8 cellular contexts compared by ENCODE assay signal in the genomic region with DNA sequence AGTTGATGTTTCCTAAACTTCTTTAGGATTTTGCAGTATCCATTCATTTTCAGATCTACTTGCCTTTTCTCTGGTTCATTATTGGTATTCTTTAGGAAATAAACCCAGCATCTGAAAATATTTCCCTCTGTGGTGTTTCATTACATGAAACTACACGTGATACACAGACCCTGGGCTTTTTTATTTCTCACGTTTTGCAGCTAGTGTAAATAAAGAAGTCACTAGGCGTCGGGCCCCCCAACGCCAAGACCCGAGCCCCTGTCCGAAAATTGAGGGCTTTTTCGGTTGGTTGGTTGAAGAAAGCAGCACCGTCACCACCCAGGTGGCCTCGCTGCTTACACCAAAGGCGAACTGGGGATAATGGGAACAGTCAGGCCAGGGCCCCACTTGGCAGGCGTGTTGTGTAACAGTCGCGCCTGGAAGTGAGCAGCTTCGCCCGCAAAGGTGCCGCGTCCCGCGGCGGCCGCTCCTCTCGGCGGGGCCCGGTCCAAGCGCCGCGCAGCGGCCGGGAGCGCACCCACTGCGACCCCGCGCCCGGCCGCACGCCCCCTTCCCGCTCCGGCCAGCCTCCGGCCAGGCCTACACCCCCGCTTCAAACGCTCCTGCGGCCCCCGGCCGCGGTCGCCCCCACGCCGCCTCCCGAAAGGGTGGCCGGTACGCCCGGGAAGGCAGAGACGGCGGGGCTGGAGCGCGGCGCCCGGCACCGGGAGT. TPM values are rescaled to one million over a fixed set of nuclear protein-coding genes. Genes with fewer than 3 reads are reported as not detected.
DNase-seq lines count a peak whose midpoint lies in the region; ATAC-seq and TF ChIP-seq lines count a peak whose summit lies in the region.

No MANE protein-coding gene starts in this region.

- peak in 1 of 2 donors; percentile 38 for TF ChIP-seq POLR2A in heart left ventricle (IDR thresholded peaks at IDR 0.05)
- no peak for TF ChIP-seq POLR2A in ovary (IDR thresholded peaks at IDR 0.05)

- intact Hi-C loops in heart left ventricle (cut with DNase I) (loop anchor here (1.0 to 10.0 kb wide), 17 partner anchors 49 to 226 kb away; a partner anchor contains a TSS), ovary (cut with DNase I) (loop anchor here (5.0 to 10.0 kb wide), 4 partner anchors 51 to 187 kb away; a partner anchor contains a TSS), aorta (cut with DNase I) (loop anchor here (5.0 to 10.0 kb wide), 5 partner anchors 54 to 143 kb away; a partner anchor contains a TSS)

- peak; percentile 64 for DNase-seq in BE2C
- DNase-seq in HFF-Myc (ENCODE audit: extremely low read depth, low read depth) = no peak
- DNase-seq in adipocyte (ENCODE audit: low read depth) = peak; percentile 78
- peak; percentile 68 to 86 (median 82) for DNase-seq in heart left ventricle
- peak; percentile 67 to 84 (median 77) for DNase-seq in ovary
- DNase-seq in aorta = peak; percentile 81 to 88
- no peak for DNase-seq in SHP77 treated with DMSO at 0.1 percent for 48 hours (lab: John Stamatoyannopoulos, UW)

- 0 to 1% (median 0%) methylated on average over 15 to 60 of the region's 60 CpGs for WGBS in heart left ventricle, 4 donors
- 0 to 1% (median 0%) methylated on average over 49 to 60 of the region's 60 CpGs for WGBS in ovary, 3 donors
- WGBS in aorta, 2 donors = 1% methylated on average over 23 to 60 of the region's 60 CpGs

- H3K9me3 ChIP-seq in BE2C (no peaks in the 10 kb centered on the region), adipocyte (ENCODE audit: control insufficient read depth, low read length) (no peaks in the 10 kb centered on the region), heart left ventricle (no peaks in the 10 kb centered on the region), ovary (no peaks in the 10 kb centered on the region), aorta (ENCODE audit: control insufficient read depth, low read length) (no peaks in the 10 kb centered on the region)

- TF ChIP-seq EP300 in ovary (IDR thresholded peaks at IDR 0.05) = no peak

- H3K4me3 ChIP-seq in BE2C (ENCODE audit: low read depth, low read length) (peak overlapping the region; percentile 94), HFF-Myc (replicated peaks; ENCODE audit: low read depth, low read length) (peak overlapping the region; percentile 77), adipocyte (ENCODE audit: low read length) (peak overlapping the region; percentile 86), heart left ventricle (peak overlapping the region; percentile 50 to 95 (median 75)), ovary (peak overlapping the region; percentile 52), aorta (ENCODE audit: low read length in 2 of 2) (peak overlapping the region; percentile 70 to 100)

- H3K27me3 ChIP-seq in BE2C = no peaks in the 10 kb centered on the region
- no peaks in the 10 kb centered on the region for H3K27me3 ChIP-seq in adipocyte (replicated peaks; ENCODE audit: control insufficient read depth, insufficient read depth, low read length)
- H3K27me3 ChIP-seq in heart left ventricle = no peaks in the 10 kb centered on the region
- H3K27me3 ChIP-seq in ovary = no peaks in the 10 kb centered on the region
- H3K27me3 ChIP-seq in aorta (ENCODE audit: control insufficient read depth in 1 of 2, insufficient read depth in 2 of 2, low read length in 1 of 2) = no peaks in the 10 kb centered on the region

- ATAC-seq in SK-N-SH treated with all-trans-retinoic acid at 6 μM for 48 hours (peak; percentile 11), heart left ventricle (peak; percentile 30 to 57 (median 48)), aorta (ENCODE audit: low FRiP score) (peak; percentile 66)

- H3K4me1 ChIP-seq in BE2C (peaks cover 10% of the 10 kb centered on the region; the same call in 1 of the 2 replicates), adipocyte (ENCODE audit: control insufficient read depth, insufficient read depth, low read length) (peaks cover 9% of the 10 kb centered on the region), heart left ventricle (peaks cover 0 to 37% (median 31%) of the 10 kb centered on the region in 12 donors), ovary (ENCODE audit: insufficient read depth) (no peaks in the 10 kb centered on the region), aorta (ENCODE audit: control insufficient read depth in 1 of 2, insufficient read depth in 2 of 2, low read length in 2 of 2) (peaks cover 3% of the 10 kb centered on the region in 2 donors)

- H3K27ac ChIP-seq in heart left ventricle (peak overlapping the region; percentile 97 to 100 (median 99)), ovary (peak overlapping the region; percentile 99 to 100), aorta (ENCODE audit: low read depth in 1 of 2, low read length in 2 of 2) (peak overlapping the region; percentile 99 to 100)

- TF ChIP-seq CTCF in BE2C (IDR thresholded peaks at IDR 0.05; ENCODE audit: low read depth, low read length) (no peak), HFF-Myc (IDR thresholded peaks at IDR 0.05; ENCODE audit: low read depth, low read length, missing control alignments) (no peak), heart left ventricle (IDR thresholded peaks at IDR 0.05) (peak in 4 of 12 donors; percentile 7 to 30 (median 22)), ovary (IDR thresholded peaks at IDR 0.05) (peak in 1 of 3 donors; percentile 21)

- peak overlapping the region; percentile 85 for H3K9ac ChIP-seq in adipocyte (ENCODE audit: low read length)

- H3K36me3 ChIP-seq in BE2C (peaks cover 4% of the 10 kb centered on the region; the same call in 1 of the 2 replicates), adipocyte (ENCODE audit: control insufficient read depth, insufficient read depth, low read length, severe bottlenecking) (no peaks in the 10 kb centered on the region), heart left ventricle (peaks cover 0 to 3% (median 0%) of the 10 kb centered on the region in 9 donors), ovary (no peaks in the 10 kb centered on the region), aorta (ENCODE audit: control insufficient read depth in 1 of 2, insufficient read depth in 2 of 2, low read length in 1 of 2) (no peaks in the 10 kb centered on the region)

TF ChIP-seq in SK-N-SH treated with all-trans-retinoic acid at 6 μM for 48 hours, 23 proteins besides CTCF, POLR2A, EP300 and RAD21 (continues in another document):
- TF ChIP-seq ZNF8 (CRISPR knock-in tag; IDR thresholded peaks at IDR 0.05) (no peak), GLIS3 (CRISPR knock-in tag; IDR thresholded peaks at IDR 0.05) (no peak), ZNF565 (CRISPR knock-in tag; conservative IDR thresholded peaks at IDR 0.05; ENCODE audit: low read depth) (no peak), ZNF70 (CRISPR knock-in tag; IDR thresholded peaks at IDR 0.05) (no peak), TOX (CRISPR knock-in tag; IDR thresholded peaks at IDR 0.05; ENCODE audit: borderline replicate concordance) (no peak), OSR1 (CRISPR knock-in tag; IDR thresholded peaks at IDR 0.05) (no peak), TCF4 (CRISPR knock-in tag; IDR thresholded peaks at IDR 0.05; ENCODE audit: borderline replicate concordance) (no peak), ZC3H10 (CRISPR knock-in tag; IDR thresholded peaks at IDR 0.05) (no peak), ZFP30 (CRISPR knock-in tag; IDR thresholded peaks at IDR 0.05) (no peak)
- TF ChIP-seq, protein P1, sequence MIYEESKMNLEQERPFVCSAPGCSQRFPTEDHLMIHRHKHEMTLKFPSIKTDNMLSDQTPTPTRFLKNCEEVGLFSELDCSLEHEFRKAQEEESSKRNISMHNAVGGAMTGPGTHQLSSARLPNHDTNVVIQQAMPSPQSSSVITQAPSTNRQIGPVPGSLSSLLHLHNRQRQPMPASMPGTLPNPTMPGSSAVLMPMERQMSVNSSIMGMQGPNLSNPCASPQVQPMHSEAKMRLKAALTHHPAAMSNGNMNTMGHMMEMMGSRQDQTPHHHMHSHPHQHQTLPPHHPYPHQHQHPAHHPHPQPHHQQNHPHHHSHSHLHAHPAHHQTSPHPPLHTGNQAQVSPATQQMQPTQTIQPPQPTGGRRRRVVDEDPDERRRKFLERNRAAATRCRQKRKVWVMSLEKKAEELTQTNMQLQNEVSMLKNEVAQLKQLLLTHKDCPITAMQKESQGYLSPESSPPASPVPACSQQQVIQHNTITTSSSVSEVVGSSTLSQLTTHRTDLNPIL (CRISPR knock-in tag; IDR thresholded peaks at IDR 0.05; ENCODE audit: low read depth) = no peak
- TF ChIP-seq, protein P2, sequence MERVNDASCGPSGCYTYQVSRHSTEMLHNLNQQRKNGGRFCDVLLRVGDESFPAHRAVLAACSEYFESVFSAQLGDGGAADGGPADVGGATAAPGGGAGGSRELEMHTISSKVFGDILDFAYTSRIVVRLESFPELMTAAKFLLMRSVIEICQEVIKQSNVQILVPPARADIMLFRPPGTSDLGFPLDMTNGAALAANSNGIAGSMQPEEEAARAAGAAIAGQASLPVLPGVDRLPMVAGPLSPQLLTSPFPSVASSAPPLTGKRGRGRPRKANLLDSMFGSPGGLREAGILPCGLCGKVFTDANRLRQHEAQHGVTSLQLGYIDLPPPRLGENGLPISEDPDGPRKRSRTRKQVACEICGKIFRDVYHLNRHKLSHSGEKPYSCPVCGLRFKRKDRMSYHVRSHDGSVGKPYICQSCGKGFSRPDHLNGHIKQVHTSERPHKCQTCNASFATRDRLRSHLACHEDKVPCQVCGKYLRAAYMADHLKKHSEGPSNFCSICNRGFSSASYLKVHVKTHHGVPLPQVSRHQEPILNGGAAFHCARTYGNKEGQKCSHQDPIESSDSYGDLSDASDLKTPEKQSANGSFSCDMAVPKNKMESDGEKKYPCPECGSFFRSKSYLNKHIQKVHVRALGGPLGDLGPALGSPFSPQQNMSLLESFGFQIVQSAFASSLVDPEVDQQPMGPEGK (CRISPR knock-in tag; IDR thresholded peaks at IDR 0.05; ENCODE audit: borderline replicate concordance) = no peak

RNA-seq across cellular contexts. Expression of a gene that starts 1.2 kb away (rescaled TPM):
- 16.4 TPM for polyA plus RNA-seq in BE2C (2012; ENCODE audit: insufficient read depth, insufficient read length, low read depth)
- 10 to 100 TPM in 8 of 9 donors, 1 to 10 TPM in 1; 9.7 to 24.7 (median 15.5) TPM for total RNA-seq in heart left ventricle
- 10 to 100 TPM in 1 of 2 donors, 1 to 10 TPM in 1; 2.5 to 10.4 TPM for polyA plus RNA-seq in heart left ventricle
- 10 to 100 TPM; 17.8 to 35.5 (median 27.3) TPM for total RNA-seq in ovary
- polyA plus RNA-seq in ovary = 10 to 100 TPM; 12.5 to 54.0 TPM
- 10 to 100 TPM; 22.0 to 27.4 TPM for total RNA-seq in aorta
- polyA plus RNA-seq in aorta = 10 to 100 TPM in 1 of 2 donors, 1 to 10 TPM in 1; 3.1 to 13.1 TPM

RNA-seq across cellular contexts. Expression of a gene that starts 50.2 kb away (rescaled TPM):
- polyA plus RNA-seq in BE2C (2012; ENCODE audit: insufficient read depth, insufficient read length, low read depth) = 4.8 TPM
- total RNA-seq in heart left ventricle (10 to 100 TPM; 15.5 to 30.0 (median 19.9) TPM), ovary (10 to 100 TPM; 23.7 to 46.6 (median 38.2) TPM), aorta (10 to 100 TPM; 31.2 to 42.5 TPM)
- polyA plus RNA-seq in heart left ventricle (10 to 100 TPM in 1 of 2 donors, 1 to 10 TPM in 1; 8.8 to 15.6 TPM), ovary (10 to 100 TPM; 34.7 to 58.9 TPM), aorta (10 to 100 TPM; 26.6 to 47.1 TPM)

Comparison
In these comparisons a context has a peak if more than half of its experiments do, and no peak if none do; other contexts are left out.
1. DNase-seq: peak in BE2C (single experiment), adipocyte (single experiment), heart left ventricle (5 of 5), ovary (5 of 5) and aorta (2 of 2); none in HFF-Myc (single experiment) and SHP77 treated with DMSO at 0.1 percent for 48 hours (single experiment).
2. ATAC-seq: peak in every context shown above with its lines; median percentile 66 in aorta; 48 in heart left ventricle; 11 in SK-N-SH treated with all-trans-retinoic acid at 6 μM for 48 hours.
3. Peak in every context shown above with its lines, with median percentiles within 50 percentile points of each other: H3K4me3 ChIP-seq and H3K27ac ChIP-seq.